In genomic region chr1:102434421-102434820, GRCh38 we compare ENCODE assay signal across 8 cellular contexts.
DNase-seq lines count a peak whose midpoint lies in the region; ATAC-seq and TF ChIP-seq lines count a peak whose summit lies in the region.

No MANE protein-coding gene starts in this region.

- H3K4me2 ChIP-seq in neural cell (ENCODE audit: low read length): no peak overlapping the region

- H3K9me2 ChIP-seq in neural cell (ENCODE audit: insufficient read depth, low read length): no peaks in the 10 kb centered on the region

- H3K27me3 ChIP-seq in neural cell (ENCODE audit: insufficient read depth, low read depth, low read length): no peaks in the 10 kb centered on the region

- H4K20me1 ChIP-seq in neural cell (ENCODE audit: insufficient read depth): no peaks in the 10 kb centered on the region

- H3K4me3 Mint-ChIP-seq in activated T-helper 2 cell treated with anti-CD3 and anti-CD28 coated beads, Interferon-gamma antibody, Interleukin-2, Interleukin-4, amounts not matched to agents 10 μg/mL and 5 μg/mL and 100 μg/mL, durations not matched to agents 14 hours and 24 hours and 36 hours (ENCODE audit: low read depth): no peak overlapping the region
- H3K4me3 Mint-ChIP-seq in natural killer cell: no peak overlapping the region

- no peaks in the 10 kb centered on the region for H3K4me1 Mint-ChIP-seq in activated T-helper 2 cell treated with anti-CD3 and anti-CD28 coated beads, Interferon-gamma antibody, Interleukin-2, Interleukin-4, amounts not matched to agents 10 μg/mL and 5 μg/mL and 100 μg/mL, durations not matched to agents 14 hours and 24 hours and 36 hours (ENCODE audit: low read depth)
- no peaks in the 10 kb centered on the region for H3K4me1 Mint-ChIP-seq in natural killer cell

- TF ChIP-seq RAD21 in neural cell (conservative IDR thresholded peaks at IDR 0.05): peak; percentile 60

- H3K9me3 Mint-ChIP-seq in activated T-helper 2 cell treated with anti-CD3 and anti-CD28 coated beads, Interferon-gamma antibody, Interleukin-2, Interleukin-4, amounts not matched to agents 10 μg/mL and 5 μg/mL and 100 μg/mL, durations not matched to agents 14 hours and 24 hours and 36 hours: no peaks in the 10 kb centered on the region
- H3K9me3 Mint-ChIP-seq in natural killer cell: peaks cover 7 to 12% of the 10 kb centered on the region in 2 donors

- no peak overlapping the region for H3K27ac ChIP-seq in neural cell (ENCODE audit: low read length)

- no peak for ATAC-seq in natural killer cell

- TF ChIP-seq CTCF in neural cell (IDR thresholded peaks at IDR 0.05; ENCODE audit: poor library complexity, severe bottlenecking): peak; percentile 52
- no peak for TF ChIP-seq CTCF in natural killer cell (IDR thresholded peaks at IDR 0.05)

- no peak overlapping the region for H3K27ac Mint-ChIP-seq in activated T-helper 2 cell treated with anti-CD3 and anti-CD28 coated beads, Interferon-gamma antibody, Interleukin-2, Interleukin-4, amounts not matched to agents 10 μg/mL and 5 μg/mL and 100 μg/mL, durations not matched to agents 14 hours and 24 hours and 36 hours
- no peak overlapping the region for H3K27ac Mint-ChIP-seq in natural killer cell

- intact Hi-C loops in activated T-helper 2 cell treated with anti-CD3 and anti-CD28 coated beads, Interferon-gamma antibody, Interleukin-2, Interleukin-4, amounts not matched to agents 10 μg/mL and 5 μg/mL and 100 μg/mL, durations not matched to agents 14 hours and 24 hours and 36 hours (cut with micrococcal nuclease): loop anchor here (5.0 kb wide), 1 partner anchor 912 kb away; no protein-coding TSS in a partner anchor
- intact Hi-C loops in natural killer cell (cut with micrococcal nuclease): no loop called here

- TF ChIP-seq EP300 in neural cell (conservative IDR thresholded peaks at IDR 0.05; ENCODE audit: poor library complexity, severe bottlenecking): no peak

- H3K36me3 ChIP-seq in neural cell (ENCODE audit: insufficient read depth, low read length): no peaks in the 10 kb centered on the region

- no peaks in the 10 kb centered on the region for H3K79me2 ChIP-seq in neural cell (replicated peaks; ENCODE audit: insufficient read depth, low read length)

- H2AFZ ChIP-seq in neural cell (ENCODE audit: low read depth, low read length): no peak overlapping the region

- H3K27me3 Mint-ChIP-seq in activated T-helper 2 cell treated with anti-CD3 and anti-CD28 coated beads, Interferon-gamma antibody, Interleukin-2, Interleukin-4, amounts not matched to agents 10 μg/mL and 5 μg/mL and 100 μg/mL, durations not matched to agents 14 hours and 24 hours and 36 hours (ENCODE audit: low read depth): no peaks in the 10 kb centered on the region
- no peaks in the 10 kb centered on the region for H3K27me3 Mint-ChIP-seq in natural killer cell (ENCODE audit: low read depth in 2 of 2)

- H3K4me3 ChIP-seq in neural cell (ENCODE audit: low read length): no peak overlapping the region

- DNase-seq in SKM-1 treated with dmso at 0.1 percent for 144 hours (lab: John Stamatoyannopoulos, UW; ENCODE audit: unreplicated experiment) (peak; percentile 11), SKM-1 (lab: John Stamatoyannopoulos, UW; ENCODE audit: unreplicated experiment) (no peak), HT-29 (ENCODE audit: low spot score) (peak; percentile 52), UCSD-AML1 (lab: John Stamatoyannopoulos, UW; ENCODE audit: unreplicated experiment) (peak; percentile 6), cortex of kidney (lab: John Stamatoyannopoulos, UW) (no peak), natural killer cell (no peak)
- no peak for DNase-seq in activated T-helper 2 cell treated with anti-CD3 and anti-CD28 coated beads, Interferon-gamma antibody, Interleukin-2, Interleukin-4, amounts not matched to agents 10 μg/mL and 5 μg/mL and 100 μg/mL, durations not matched to agents 14 hours and 24 hours and 36 hours (ENCODE audit: low spot score)

- no peaks in the 10 kb centered on the region for H3K9me3 ChIP-seq in neural cell (ENCODE audit: low read length)

- no peak overlapping the region for H3K9ac ChIP-seq in neural cell (ENCODE audit: low read length)

- H3F3A ChIP-seq in neural cell (ENCODE audit: insufficient read depth, low read length, poor library complexity, severe bottlenecking): no peaks in the 10 kb centered on the region

- H3K36me3 Mint-ChIP-seq in activated T-helper 2 cell treated with anti-CD3 and anti-CD28 coated beads, Interferon-gamma antibody, Interleukin-2, Interleukin-4, amounts not matched to agents 10 μg/mL and 5 μg/mL and 100 μg/mL, durations not matched to agents 14 hours and 24 hours and 36 hours (ENCODE audit: low read depth): no peaks in the 10 kb centered on the region
- H3K36me3 Mint-ChIP-seq in natural killer cell: no peaks in the 10 kb centered on the region

TF ChIP-seq in neural cell, 6 proteins besides CTCF, POLR2A, EP300 and RAD21:
- TF ChIP-seq EZH2 (IDR thresholded peaks at IDR 0.05; ENCODE audit: borderline replicate concordance, insufficient read depth, low read length, poor library complexity, severe bottlenecking) (no peak), TAF1 (IDR thresholded peaks at IDR 0.05; ENCODE audit: low read depth) (no peak), SMC3 (conservative IDR thresholded peaks at IDR 0.05; ENCODE audit: poor library complexity) (peak; percentile 59), POLR2AphosphoS5 (IDR thresholded peaks at IDR 0.05) (no peak)
TF ChIP-seq in neural cell: peak in this region for 1.

Comparison
In these comparisons a context has a peak if more than half of its experiments do, and no peak if none do; other contexts are left out.
1. DNase-seq: peak in SKM-1 treated with dmso at 0.1 percent for 144 hours (single experiment), HT-29 (single experiment) and UCSD-AML1 (single experiment); none in SKM-1 (single experiment), cortex of kidney (single experiment), activated T-helper 2 cell treated with anti-CD3 and anti-CD28 coated beads, Interferon-gamma antibody, Interleukin-2, Interleukin-4, amounts not matched to agents 10 μg/mL and 5 μg/mL and 100 μg/mL, durations not matched to agents 14 hours and 24 hours and 36 hours (single experiment) and natural killer cell (single experiment).